Comparison of ENCODE assay signal across 1 cellular context in the genomic region with DNA sequence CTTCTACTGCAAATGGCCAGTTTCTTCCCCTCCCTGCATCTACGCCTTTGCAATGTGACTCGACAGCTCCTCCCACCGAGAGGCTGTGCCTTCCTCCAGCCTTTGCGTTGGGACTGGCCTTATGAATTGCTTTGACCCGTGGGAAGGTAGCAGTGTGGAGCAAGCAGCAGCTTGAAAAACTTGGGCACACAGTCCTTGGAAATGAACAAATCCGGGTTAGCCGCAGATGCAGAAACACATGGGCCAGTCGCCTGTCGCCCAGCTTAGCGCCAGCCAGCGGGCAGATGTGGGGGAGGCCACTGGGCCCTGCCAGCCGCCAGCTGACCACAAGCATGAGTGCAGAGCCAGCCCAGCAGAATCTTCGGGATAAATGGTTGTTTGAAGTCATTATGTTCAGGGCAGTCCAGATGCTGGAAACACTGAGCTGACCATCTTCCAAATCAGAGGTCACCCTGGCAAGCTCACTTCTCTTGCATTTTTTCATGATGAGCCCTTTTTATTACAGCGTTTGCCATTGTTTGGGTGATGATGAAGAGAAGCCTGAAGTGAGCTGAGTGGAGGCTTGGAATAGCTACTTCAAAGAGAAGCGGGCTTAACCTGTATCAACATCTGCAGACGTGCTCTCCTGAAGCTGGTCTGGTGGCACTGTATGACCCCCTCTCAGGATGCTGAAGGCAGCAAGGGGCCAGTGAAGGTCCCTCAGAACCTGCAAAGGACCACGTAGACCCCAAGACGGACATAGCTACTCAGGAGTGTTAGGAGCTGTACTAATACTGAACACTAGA.
TF ChIP-seq lines count a peak whose summit lies in the region.

No MANE protein-coding gene starts in this region.

TF ChIP-seq in SK-N-SH, 30 proteins besides CTCF, POLR2A, EP300 and RAD21 (continued from another document):
- TF ChIP-seq, protein P1, sequence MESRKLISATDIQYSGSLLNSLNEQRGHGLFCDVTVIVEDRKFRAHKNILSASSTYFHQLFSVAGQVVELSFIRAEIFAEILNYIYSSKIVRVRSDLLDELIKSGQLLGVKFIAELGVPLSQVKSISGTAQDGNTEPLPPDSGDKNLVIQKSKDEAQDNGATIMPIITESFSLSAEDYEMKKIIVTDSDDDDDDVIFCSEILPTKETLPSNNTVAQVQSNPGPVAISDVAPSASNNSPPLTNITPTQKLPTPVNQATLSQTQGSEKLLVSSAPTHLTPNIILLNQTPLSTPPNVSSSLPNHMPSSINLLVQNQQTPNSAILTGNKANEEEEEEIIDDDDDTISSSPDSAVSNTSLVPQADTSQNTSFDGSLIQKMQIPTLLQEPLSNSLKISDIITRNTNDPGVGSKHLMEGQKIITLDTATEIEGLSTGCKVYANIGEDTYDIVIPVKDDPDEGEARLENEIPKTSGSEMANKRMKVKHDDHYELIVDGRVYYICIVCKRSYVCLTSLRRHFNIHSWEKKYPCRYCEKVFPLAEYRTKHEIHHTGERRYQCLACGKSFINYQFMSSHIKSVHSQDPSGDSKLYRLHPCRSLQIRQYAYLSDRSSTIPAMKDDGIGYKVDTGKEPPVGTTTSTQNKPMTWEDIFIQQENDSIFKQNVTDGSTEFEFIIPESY (IDR thresholded peaks at IDR 0.05; ENCODE audit: borderline replicate concordance, low read depth) = peak; percentile 89
- TF ChIP-seq TEAD4 (IDR thresholded peaks at IDR 0.05; ENCODE audit: borderline replicate concordance, insufficient read depth) (no peak), RXRA (IDR thresholded peaks at IDR 0.05; ENCODE audit: borderline replicate concordance, low read depth) (no peak), NFIC (IDR thresholded peaks at IDR 0.05; ENCODE audit: borderline replicate concordance) (0 out of 2 replicates have a peak, but pooled peaks have one; percentile 53), TCF12 (IDR thresholded peaks at IDR 0.05) (peak; percentile 67), NRF1 (IDR thresholded peaks at IDR 0.05; ENCODE audit: low read depth, low read length) (no peak), SMC3 (IDR thresholded peaks at IDR 0.05; ENCODE audit: low read depth, low read length) (no peak)
- TF ChIP-seq, protein P2, sequence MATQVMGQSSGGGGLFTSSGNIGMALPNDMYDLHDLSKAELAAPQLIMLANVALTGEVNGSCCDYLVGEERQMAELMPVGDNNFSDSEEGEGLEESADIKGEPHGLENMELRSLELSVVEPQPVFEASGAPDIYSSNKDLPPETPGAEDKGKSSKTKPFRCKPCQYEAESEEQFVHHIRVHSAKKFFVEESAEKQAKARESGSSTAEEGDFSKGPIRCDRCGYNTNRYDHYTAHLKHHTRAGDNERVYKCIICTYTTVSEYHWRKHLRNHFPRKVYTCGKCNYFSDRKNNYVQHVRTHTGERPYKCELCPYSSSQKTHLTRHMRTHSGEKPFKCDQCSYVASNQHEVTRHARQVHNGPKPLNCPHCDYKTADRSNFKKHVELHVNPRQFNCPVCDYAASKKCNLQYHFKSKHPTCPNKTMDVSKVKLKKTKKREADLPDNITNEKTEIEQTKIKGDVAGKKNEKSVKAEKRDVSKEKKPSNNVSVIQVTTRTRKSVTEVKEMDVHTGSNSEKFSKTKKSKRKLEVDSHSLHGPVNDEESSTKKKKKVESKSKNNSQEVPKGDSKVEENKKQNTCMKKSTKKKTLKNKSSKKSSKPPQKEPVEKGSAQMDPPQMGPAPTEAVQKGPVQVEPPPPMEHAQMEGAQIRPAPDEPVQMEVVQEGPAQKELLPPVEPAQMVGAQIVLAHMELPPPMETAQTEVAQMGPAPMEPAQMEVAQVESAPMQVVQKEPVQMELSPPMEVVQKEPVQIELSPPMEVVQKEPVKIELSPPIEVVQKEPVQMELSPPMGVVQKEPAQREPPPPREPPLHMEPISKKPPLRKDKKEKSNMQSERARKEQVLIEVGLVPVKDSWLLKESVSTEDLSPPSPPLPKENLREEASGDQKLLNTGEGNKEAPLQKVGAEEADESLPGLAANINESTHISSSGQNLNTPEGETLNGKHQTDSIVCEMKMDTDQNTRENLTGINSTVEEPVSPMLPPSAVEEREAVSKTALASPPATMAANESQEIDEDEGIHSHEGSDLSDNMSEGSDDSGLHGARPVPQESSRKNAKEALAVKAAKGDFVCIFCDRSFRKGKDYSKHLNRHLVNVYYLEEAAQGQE (IDR thresholded peaks at IDR 0.05; ENCODE audit: low read depth, low read length) = no peak
